ENCODE assay signal across 1 cellular context in the genomic region with DNA sequence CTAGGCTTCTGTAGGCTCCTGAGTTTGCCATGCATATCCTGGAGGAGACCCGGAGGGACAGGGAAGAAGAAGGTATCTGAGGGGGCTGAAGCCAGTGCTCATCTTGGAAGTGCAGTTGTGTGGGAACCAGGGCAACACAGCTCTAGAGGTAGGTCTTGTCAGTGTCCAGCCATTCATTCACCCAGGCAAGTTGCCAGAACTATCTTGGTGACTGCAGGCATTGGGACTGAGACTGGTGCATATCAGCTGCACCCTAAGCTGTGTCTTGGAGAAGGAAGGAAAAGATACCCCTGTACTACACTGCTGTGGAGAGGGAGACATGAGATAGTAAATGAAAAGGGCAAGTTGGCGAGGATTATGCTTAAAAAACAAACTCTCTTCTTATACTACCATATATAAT.
TF ChIP-seq lines count a peak whose summit lies in the region.

No MANE protein-coding gene starts in this region.

TF ChIP-seq in K562, 482 proteins besides CTCF, POLR2A, EP300 and RAD21 (continues in another document):
- TF ChIP-seq, protein P1, sequence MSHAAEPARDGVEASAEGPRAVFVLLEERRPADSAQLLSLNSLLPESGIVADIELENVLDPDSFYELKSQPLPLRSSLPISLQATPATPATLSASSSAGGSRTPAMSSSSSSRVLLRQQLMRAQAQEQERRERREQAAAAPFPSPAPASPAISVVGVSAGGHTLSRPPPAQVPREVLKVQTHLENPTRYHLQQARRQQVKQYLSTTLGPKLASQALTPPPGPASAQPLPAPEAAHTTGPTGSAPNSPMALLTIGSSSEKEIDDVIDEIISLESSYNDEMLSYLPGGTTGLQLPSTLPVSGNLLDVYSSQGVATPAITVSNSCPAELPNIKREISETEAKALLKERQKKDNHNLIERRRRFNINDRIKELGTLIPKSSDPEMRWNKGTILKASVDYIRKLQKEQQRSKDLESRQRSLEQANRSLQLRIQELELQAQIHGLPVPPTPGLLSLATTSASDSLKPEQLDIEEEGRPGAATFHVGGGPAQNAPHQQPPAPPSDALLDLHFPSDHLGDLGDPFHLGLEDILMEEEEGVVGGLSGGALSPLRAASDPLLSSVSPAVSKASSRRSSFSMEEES (CRISPR knock-in tag; IDR thresholded peaks at IDR 0.05), result no peak
- TF ChIP-seq CUX1 (CRISPR knock-in tag; IDR thresholded peaks at IDR 0.05) (no peak), HSF4 (CRISPR knock-in tag; IDR thresholded peaks at IDR 0.05; ENCODE audit: borderline replicate concordance) (no peak), TCF3 (CRISPR knock-in tag; IDR thresholded peaks at IDR 0.05) (peak; percentile 56), NCOA1 (IDR thresholded peaks at IDR 0.05; ENCODE audit: low read depth) (no peak), ZNF584 (CRISPR knock-in tag; IDR thresholded peaks at IDR 0.05; ENCODE audit: low read depth) (no peak), NCOR1 (IDR thresholded peaks at IDR 0.05) (peak; percentile 74), CBFA2T2 (conservative IDR thresholded peaks at IDR 0.05) (peak; percentile 78), DMBX1 (CRISPR knock-in tag; IDR thresholded peaks at IDR 0.05; ENCODE audit: borderline replicate concordance) (no peak), POLR2AphosphoS5 (IDR thresholded peaks at IDR 0.05; ENCODE audit: control insufficient read depth, insufficient read depth, low read depth, low read length) (0 out of 2 replicates have a peak, but pooled peaks have one; percentile 44), E2F1 (CRISPR knock-in tag; IDR thresholded peaks at IDR 0.05) (no peak), TRIM28 (IDR thresholded peaks at IDR 0.05) (no peak), PML (IDR thresholded peaks at IDR 0.05; ENCODE audit: low read length) (no peak), RFX1 (IDR thresholded peaks at IDR 0.05) (peak; percentile 10; the same call in 1 of the 2 replicates), SRSF3 (IDR thresholded peaks at IDR 0.05; ENCODE audit: insufficient read depth, low read length) (no peak), KDM2B (CRISPR knock-in tag; IDR thresholded peaks at IDR 0.05) (no peak), E2F8 (IDR thresholded peaks at IDR 0.05; ENCODE audit: low read depth, partially characterized antibody) (no peak), MEF2D (tag; conservative IDR thresholded peaks at IDR 0.05; ENCODE audit: low read depth) (no peak), CBFB (CRISPR knock-in tag; IDR thresholded peaks at IDR 0.05) (no peak), ZNF561 (CRISPR knock-in tag; conservative IDR thresholded peaks at IDR 0.05) (no peak), KAT8 (IDR thresholded peaks at IDR 0.05; ENCODE audit: low read depth) (no peak), WHSC1 (IDR thresholded peaks at IDR 0.05; ENCODE audit: low read length) (no peak), NFE2L1 (tag; IDR thresholded peaks at IDR 0.05; ENCODE audit: borderline replicate concordance, low read depth) (no peak), ZNF324 (CRISPR knock-in tag; IDR thresholded peaks at IDR 0.05) (no peak), MTA2 (IDR thresholded peaks at IDR 0.05; ENCODE audit: low read depth) (peak; percentile 51), ZNF431 (CRISPR knock-in tag; IDR thresholded peaks at IDR 0.05) (no peak), ZNF695 (CRISPR knock-in tag; IDR thresholded peaks at IDR 0.05) (no peak), ZZZ3 (IDR thresholded peaks at IDR 0.05) (no peak), ETV6 (IDR thresholded peaks at IDR 0.05; ENCODE audit: borderline replicate concordance in 1 of 2, low read depth in 2 of 2, low read length in 1 of 2) (no peak), ETV6 (CRISPR knock-in tag; IDR thresholded peaks at IDR 0.05; ENCODE audit: borderline replicate concordance) (no peak), MBD2 (IDR thresholded peaks at IDR 0.05; ENCODE audit: borderline replicate concordance, low read depth) (no peak), RHOXF2B (CRISPR knock-in tag; conservative IDR thresholded peaks at IDR 0.05) (no peak), NFIC (IDR thresholded peaks at IDR 0.05) (peak; percentile 82), TAL1 (IDR thresholded peaks at IDR 0.05) (peak; percentile 65; the same call in 1 of the 2 replicates), ZNF253 (CRISPR knock-in tag; conservative IDR thresholded peaks at IDR 0.05) (no peak), ATF7 (IDR thresholded peaks at IDR 0.05) (no peak), TCF7L2 (IDR thresholded peaks at IDR 0.05; ENCODE audit: low read depth, low read length) (no peak), ARID1B (IDR thresholded peaks at IDR 0.05) (peak; percentile 54), SREBF1 (IDR thresholded peaks at IDR 0.05; ENCODE audit: borderline replicate concordance, low read depth, low read length) (no peak)
- TF ChIP-seq, protein P2, sequence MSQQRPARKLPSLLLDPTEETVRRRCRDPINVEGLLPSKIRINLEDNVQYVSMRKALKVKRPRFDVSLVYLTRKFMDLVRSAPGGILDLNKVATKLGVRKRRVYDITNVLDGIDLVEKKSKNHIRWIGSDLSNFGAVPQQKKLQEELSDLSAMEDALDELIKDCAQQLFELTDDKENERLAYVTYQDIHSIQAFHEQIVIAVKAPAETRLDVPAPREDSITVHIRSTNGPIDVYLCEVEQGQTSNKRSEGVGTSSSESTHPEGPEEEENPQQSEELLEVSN (IDR thresholded peaks at IDR 0.05; ENCODE audit: borderline replicate concordance in 1 of 2, extremely low read depth in 1 of 2, insufficient read depth in 1 of 2, insufficient read length in 1 of 2, low read depth in 1 of 2, low read length in 1 of 2, poor library complexity in 1 of 2, severe bottlenecking in 1 of 2), result no peak
- TF ChIP-seq, protein P3, sequence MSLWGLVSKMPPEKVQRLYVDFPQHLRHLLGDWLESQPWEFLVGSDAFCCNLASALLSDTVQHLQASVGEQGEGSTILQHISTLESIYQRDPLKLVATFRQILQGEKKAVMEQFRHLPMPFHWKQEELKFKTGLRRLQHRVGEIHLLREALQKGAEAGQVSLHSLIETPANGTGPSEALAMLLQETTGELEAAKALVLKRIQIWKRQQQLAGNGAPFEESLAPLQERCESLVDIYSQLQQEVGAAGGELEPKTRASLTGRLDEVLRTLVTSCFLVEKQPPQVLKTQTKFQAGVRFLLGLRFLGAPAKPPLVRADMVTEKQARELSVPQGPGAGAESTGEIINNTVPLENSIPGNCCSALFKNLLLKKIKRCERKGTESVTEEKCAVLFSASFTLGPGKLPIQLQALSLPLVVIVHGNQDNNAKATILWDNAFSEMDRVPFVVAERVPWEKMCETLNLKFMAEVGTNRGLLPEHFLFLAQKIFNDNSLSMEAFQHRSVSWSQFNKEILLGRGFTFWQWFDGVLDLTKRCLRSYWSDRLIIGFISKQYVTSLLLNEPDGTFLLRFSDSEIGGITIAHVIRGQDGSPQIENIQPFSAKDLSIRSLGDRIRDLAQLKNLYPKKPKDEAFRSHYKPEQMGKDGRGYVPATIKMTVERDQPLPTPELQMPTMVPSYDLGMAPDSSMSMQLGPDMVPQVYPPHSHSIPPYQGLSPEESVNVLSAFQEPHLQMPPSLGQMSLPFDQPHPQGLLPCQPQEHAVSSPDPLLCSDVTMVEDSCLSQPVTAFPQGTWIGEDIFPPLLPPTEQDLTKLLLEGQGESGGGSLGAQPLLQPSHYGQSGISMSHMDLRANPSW (CRISPR knock-in tag; IDR thresholded peaks at IDR 0.05), result no peak
- TF ChIP-seq, protein P4, sequence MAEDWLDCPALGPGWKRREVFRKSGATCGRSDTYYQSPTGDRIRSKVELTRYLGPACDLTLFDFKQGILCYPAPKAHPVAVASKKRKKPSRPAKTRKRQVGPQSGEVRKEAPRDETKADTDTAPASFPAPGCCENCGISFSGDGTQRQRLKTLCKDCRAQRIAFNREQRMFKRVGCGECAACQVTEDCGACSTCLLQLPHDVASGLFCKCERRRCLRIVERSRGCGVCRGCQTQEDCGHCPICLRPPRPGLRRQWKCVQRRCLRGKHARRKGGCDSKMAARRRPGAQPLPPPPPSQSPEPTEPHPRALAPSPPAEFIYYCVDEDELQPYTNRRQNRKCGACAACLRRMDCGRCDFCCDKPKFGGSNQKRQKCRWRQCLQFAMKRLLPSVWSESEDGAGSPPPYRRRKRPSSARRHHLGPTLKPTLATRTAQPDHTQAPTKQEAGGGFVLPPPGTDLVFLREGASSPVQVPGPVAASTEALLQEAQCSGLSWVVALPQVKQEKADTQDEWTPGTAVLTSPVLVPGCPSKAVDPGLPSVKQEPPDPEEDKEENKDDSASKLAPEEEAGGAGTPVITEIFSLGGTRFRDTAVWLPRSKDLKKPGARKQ (CRISPR knock-in tag; IDR thresholded peaks at IDR 0.05), result no peak
- TF ChIP-seq, protein P5, sequence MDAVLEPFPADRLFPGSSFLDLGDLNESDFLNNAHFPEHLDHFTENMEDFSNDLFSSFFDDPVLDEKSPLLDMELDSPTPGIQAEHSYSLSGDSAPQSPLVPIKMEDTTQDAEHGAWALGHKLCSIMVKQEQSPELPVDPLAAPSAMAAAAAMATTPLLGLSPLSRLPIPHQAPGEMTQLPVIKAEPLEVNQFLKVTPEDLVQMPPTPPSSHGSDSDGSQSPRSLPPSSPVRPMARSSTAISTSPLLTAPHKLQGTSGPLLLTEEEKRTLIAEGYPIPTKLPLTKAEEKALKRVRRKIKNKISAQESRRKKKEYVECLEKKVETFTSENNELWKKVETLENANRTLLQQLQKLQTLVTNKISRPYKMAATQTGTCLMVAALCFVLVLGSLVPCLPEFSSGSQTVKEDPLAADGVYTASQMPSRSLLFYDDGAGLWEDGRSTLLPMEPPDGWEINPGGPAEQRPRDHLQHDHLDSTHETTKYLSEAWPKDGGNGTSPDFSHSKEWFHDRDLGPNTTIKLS (IDR thresholded peaks at IDR 0.05; ENCODE audit: borderline replicate concordance, low read depth), result no peak
